13 cellular contexts compared by ENCODE assay signal in genomic region chr2:8412082-8412481, GRCh38.
DNase-seq lines count a peak whose midpoint lies in the region; ATAC-seq and TF ChIP-seq lines count a peak whose summit lies in the region.
"Had no signal": no experiment of that assay in that cellular context is flagged by ENCODE, and none has a peak within 500 bp of the region (broad histone marks: within the 10 kb centered on the region; RNA-seq: fewer than 3 reads in every experiment).

No MANE protein-coding gene starts in this region.

- TF ChIP-seq CTCF in brain (conservative IDR thresholded peaks at IDR 0.05) (no peak), left lung (IDR thresholded peaks at IDR 0.05) (no peak), suprapubic skin (IDR thresholded peaks at IDR 0.05) (no peak)

- H3K4me3 Mint-ChIP-seq in brain, result peak overlapping the region in 2 of 5 experiments; percentile 12 to 20
- H3K4me3 Mint-ChIP-seq: activated CD8-positive, alpha-beta T cell treated with anti-CD3 and anti-CD28 coated beads for 36 hours; T-helper 17 cell had no signal

- TF ChIP-seq POLR2A in suprapubic skin (IDR thresholded peaks at IDR 0.05), result no peak
- no peak for TF ChIP-seq POLR2A in erythroblast (IDR thresholded peaks at IDR 0.05; ENCODE audit: low read length)

- peak overlapping the region; percentile 72 to 91 (median 76) for H3K27ac Mint-ChIP-seq in brain
- H3K27ac Mint-ChIP-seq: activated CD8-positive, alpha-beta T cell treated with anti-CD3 and anti-CD28 coated beads for 36 hours had no signal

- H3K4me3 ChIP-seq in left lung (no peak overlapping the region), suprapubic skin (no peak overlapping the region)

- peaks cover 6% of the 10 kb centered on the region for H3K27me3 Mint-ChIP-seq in brain
- H3K27me3 Mint-ChIP-seq: T-helper 17 cell had no signal

- intact Hi-C loops in left lung (cut with DNase I), result no loop called here

- H3K4me1 ChIP-seq in left lung, result peaks cover 0 to 30% of the 10 kb centered on the region in 2 donors
- peaks cover 19% of the 10 kb centered on the region for H3K4me1 ChIP-seq in suprapubic skin

- peak; percentile 46 for ATAC-seq in left lung
- ATAC-seq: activated CD8-positive, alpha-beta T cell treated with anti-CD3 and anti-CD28 coated beads for 36 hours; T-helper 17 cell had no signal

- no peaks in the 10 kb centered on the region for H3K9me3 ChIP-seq in left lung
- no peaks in the 10 kb centered on the region for H3K9me3 ChIP-seq in suprapubic skin

- no peak for TF ChIP-seq EP300 in suprapubic skin (IDR thresholded peaks at IDR 0.05)

- no peaks in the 10 kb centered on the region for H3K36me3 Mint-ChIP-seq in brain

- H3K36me3 ChIP-seq in left lung (no peaks in the 10 kb centered on the region), suprapubic skin (no peaks in the 10 kb centered on the region)

- H3K27ac ChIP-seq in left lung, result peak overlapping the region in 1 of 2 donors; percentile 68
- H3K27ac ChIP-seq in suprapubic skin, result peak overlapping the region; percentile 2
- H3K27ac ChIP-seq: parathyroid adenoma had no signal

- H3K27me3 ChIP-seq in left lung (no peaks in the 10 kb centered on the region), suprapubic skin (no peaks in the 10 kb centered on the region)

- H3K9me3 Mint-ChIP-seq in brain, result no peaks in the 10 kb centered on the region
- H3K9me3 Mint-ChIP-seq: activated CD8-positive, alpha-beta T cell treated with anti-CD3 and anti-CD28 coated beads for 36 hours had no signal

- DNase-seq in LoVo (ENCODE audit: low spot score) (peak; percentile 89), left lung (no peak), suprapubic skin (ENCODE audit: low spot score in 2 of 2) (no peak), erythroblast (lab: John Stamatoyannopoulos, UW) (no peak), NCI-H2029 treated with DMSO at 0.1 percent for 48 hours (lab: John Stamatoyannopoulos, UW) (no peak), A172 (ENCODE audit: low spot score) (no peak)
- DNase-seq: activated CD8-positive, alpha-beta T cell treated with anti-CD3 and anti-CD28 coated beads for 36 hours; activated naive CD4-positive, alpha-beta T cell; NCI-H187 treated with DMSO at 0.1 percent for 48 hours; stimulated activated CD4-positive, alpha-beta T cell treated with anti-CD3 and anti-CD28 coated beads, Interleukin-4, amount 100 ng/mL, for 1 hour; T-helper 17 cell had no signal

- peaks cover 37% of the 10 kb centered on the region for H3K4me1 Mint-ChIP-seq in brain

- 40% methylated on average over 9 of the region's 9 CpGs for WGBS in suprapubic skin
